Comparison of ENCODE assay signal across 1 cellular context in the genomic region with DNA sequence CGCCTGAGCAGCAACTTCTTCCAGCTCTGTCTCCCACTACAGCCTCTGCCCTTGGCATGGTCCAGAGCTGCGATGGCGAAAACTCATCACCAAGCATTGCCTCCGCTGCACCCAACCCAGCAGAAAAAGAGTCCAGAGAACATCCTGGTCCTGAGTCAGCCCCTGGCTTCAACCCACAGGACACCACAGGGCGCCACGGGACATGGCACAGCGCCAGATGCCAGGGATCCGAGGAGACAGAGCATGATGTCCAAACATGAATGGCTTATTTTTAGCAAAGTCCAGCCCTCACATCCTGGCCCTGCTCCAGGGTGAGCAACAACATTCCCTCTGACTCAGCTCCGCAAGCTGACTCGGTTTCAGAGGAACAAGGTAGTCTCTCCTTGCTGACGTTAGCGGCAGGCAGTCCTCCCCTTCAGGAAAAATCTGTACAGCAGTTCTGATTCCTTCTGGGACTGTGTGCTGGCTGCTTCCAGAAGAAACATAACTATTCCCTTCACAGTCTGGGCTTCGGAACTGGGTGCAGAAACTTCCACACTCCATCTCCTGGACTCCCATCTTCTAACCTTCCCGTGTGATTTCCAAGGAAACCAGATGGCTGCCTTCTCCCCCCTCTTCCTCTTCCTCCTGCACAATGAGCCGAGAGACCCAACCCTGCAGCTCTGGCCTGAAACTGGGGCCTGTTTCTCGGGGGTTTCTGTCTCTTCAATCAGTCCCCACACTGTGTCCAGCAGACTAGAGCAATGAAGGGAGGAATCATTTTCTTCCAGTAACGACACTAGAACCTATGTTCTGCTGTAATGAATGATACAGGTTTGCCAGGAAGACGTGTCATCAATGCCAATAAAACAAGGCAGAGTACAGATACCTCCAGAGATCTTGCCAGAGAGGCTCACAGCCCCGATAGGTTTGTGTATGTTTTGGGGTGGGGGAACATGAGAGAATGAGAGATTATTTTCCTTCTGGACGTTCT.
TF ChIP-seq lines count a peak whose summit lies in the region.

No MANE protein-coding gene starts in this region.

TF ChIP-seq in HepG2, 621 proteins besides CTCF, POLR2A, EP300 and RAD21 (continued from another document and continues in another):
- TF ChIP-seq, protein P1, sequence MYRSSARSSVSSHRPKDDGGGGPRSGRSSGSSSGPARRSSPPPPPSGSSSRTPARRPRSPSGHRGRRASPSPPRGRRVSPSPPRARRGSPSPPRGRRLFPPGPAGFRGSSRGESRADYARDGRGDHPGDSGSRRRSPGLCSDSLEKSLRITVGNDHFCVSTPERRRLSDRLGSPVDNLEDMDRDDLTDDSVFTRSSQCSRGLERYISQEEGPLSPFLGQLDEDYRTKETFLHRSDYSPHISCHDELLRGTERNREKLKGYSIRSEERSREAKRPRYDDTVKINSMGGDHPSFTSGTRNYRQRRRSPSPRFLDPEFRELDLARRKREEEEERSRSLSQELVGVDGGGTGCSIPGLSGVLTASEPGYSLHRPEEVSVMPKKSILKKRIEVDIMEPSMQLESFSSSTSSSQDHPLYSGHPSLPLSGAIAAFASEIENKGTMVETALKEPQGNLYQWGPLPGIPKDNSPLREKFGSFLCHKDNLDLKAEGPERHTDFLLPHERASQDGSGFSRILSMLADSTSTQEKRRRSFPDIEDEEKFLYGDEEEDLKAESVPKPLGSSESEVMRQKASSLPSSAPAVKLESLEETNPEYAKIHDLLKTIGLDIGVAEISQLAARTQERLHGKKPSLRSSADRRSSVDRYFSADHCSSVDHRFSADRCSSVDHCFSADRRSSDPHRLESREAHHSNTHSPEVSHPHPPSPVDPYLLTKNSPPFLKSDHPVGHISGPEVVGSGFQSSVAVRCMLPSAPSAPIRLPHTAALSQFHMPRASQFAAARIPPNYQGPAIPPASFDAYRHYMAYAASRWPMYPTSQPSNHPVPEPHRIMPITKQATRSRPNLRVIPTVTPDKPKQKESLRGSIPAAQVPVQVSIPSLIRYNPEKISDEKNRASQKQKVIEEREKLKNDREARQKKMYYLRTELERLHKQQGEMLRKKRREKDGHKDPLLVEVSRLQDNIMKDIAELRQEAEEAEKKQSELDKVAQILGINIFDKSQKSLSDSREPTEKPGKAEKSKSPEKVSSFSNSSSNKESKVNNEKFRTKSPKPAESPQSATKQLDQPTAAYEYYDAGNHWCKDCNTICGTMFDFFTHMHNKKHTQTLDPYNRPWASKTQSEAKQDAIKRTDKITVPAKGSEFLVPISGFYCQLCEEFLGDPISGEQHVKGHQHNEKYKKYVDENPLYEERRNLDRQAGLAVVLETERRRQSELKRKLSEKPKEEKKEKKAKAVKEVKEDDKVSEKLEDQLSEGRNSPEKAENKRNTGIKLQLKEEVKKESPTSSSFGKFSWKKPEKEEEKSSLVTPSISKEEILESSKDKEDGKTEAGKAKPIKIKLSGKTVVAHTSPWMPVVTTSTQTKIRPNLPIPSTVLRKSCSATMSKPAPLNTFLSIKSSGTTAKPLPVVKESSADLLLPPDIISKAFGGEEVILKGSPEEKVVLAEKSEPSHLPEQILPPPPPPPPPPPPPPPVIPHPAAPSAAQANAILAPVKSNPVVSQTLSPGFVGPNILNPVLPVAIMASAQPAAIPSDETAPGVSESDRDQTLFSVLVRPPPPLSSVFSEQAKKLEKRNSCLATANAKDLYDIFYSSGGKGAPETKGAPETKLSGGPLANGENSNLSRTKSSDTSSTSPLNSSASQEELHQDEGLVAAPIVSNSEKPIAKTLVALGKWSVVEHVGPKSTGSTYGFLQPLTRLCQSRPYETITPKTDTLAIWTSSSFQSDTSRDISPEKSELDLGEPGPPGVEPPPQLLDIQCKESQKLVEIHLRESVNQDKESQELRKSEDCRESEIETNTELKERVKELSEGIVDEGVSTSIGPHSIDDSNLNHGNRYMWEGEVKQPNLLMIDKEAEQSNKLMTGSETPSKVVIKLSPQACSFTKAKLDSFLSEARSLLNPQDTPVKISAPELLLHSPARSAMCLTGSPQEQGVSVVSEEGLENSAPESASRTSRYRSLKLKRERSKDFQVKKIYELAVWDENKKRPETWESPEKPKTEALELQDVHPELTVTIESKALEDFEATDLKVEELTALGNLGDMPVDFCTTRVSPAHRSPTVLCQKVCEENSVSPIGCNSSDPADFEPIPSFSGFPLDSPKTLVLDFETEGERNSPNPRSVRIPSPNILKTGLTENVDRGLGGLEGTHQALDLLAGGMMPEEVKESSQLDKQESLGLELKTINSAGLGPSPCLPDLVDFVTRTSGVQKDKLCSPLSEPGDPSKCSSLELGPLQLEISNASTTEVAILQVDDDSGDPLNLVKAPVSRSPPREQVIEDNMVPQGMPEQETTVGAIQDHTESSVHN (CRISPR knock-in tag; IDR thresholded peaks at IDR 0.05), result 0 out of 2 replicates have a peak, but pooled peaks have one; percentile 50
- TF ChIP-seq U2AF1 (optimal IDR thresholded peaks at IDR 0.05; ENCODE audit: low read depth, low read length) (no peak), TSC22D2 (CRISPR knock-in tag; IDR thresholded peaks at IDR 0.05; ENCODE audit: borderline replicate concordance) (peak; percentile 46; the same call in 1 of the 2 replicates), EED (CRISPR knock-in tag; IDR thresholded peaks at IDR 0.05) (no peak), ZNF30 (CRISPR knock-in tag; IDR thresholded peaks at IDR 0.05) (no peak), ZNF274 (CRISPR knock-in tag; IDR thresholded peaks at IDR 0.05) (no peak), LBX2 (CRISPR knock-in tag; IDR thresholded peaks at IDR 0.05; ENCODE audit: borderline replicate concordance) (no peak), MAF1 (CRISPR knock-in tag; IDR thresholded peaks at IDR 0.05; ENCODE audit: borderline replicate concordance) (no peak), ELF1 (CRISPR knock-in tag; IDR thresholded peaks at IDR 0.05) (peak; percentile 46), EZH2 (conservative IDR thresholded peaks at IDR 0.05; ENCODE audit: low read depth, low read length) (no peak), REXO4 (CRISPR knock-in tag; IDR thresholded peaks at IDR 0.05; ENCODE audit: borderline replicate concordance) (no peak), PBX2 (CRISPR knock-in tag; IDR thresholded peaks at IDR 0.05) (no peak), RFXAP (CRISPR knock-in tag; IDR thresholded peaks at IDR 0.05; ENCODE audit: borderline replicate concordance) (no peak), MTA3 (CRISPR knock-in tag; IDR thresholded peaks at IDR 0.05) (no peak), ZNF468 (CRISPR knock-in tag; IDR thresholded peaks at IDR 0.05) (no peak), ZNF629 (CRISPR knock-in tag; conservative IDR thresholded peaks at IDR 0.05) (no peak; the same call in 1 of the 2 replicates), HDAC2 (CRISPR knock-in tag; IDR thresholded peaks at IDR 0.05) (peak; percentile 82), TCF12 (IDR thresholded peaks at IDR 0.05) (no peak), TCF12 (CRISPR knock-in tag; IDR thresholded peaks at IDR 0.05) (no peak), ZNF280B (CRISPR knock-in tag; IDR thresholded peaks at IDR 0.05; ENCODE audit: borderline replicate concordance) (no peak), SRSF9 (IDR thresholded peaks at IDR 0.05; ENCODE audit: borderline replicate concordance, insufficient read depth, low read depth, low read length, poor library complexity, severe bottlenecking) (no peak), ZNF550 (CRISPR knock-in tag; IDR thresholded peaks at IDR 0.05; ENCODE audit: borderline replicate concordance) (no peak), ARNT (IDR thresholded peaks at IDR 0.05) (no peak), ELF4 (CRISPR knock-in tag; IDR thresholded peaks at IDR 0.05; ENCODE audit: borderline replicate concordance) (no peak), SP2 (CRISPR knock-in tag; IDR thresholded peaks at IDR 0.05) (no peak), PCBP2 (optimal IDR thresholded peaks at IDR 0.05; ENCODE audit: low read depth, low read length, poor library complexity, severe bottlenecking) (no peak), ZNF337 (CRISPR knock-in tag; IDR thresholded peaks at IDR 0.05; ENCODE audit: borderline replicate concordance, low read depth) (no peak), ZNF142 (CRISPR knock-in tag; IDR thresholded peaks at IDR 0.05) (no peak; the same call in 1 of the 2 replicates), PHF20 (CRISPR knock-in tag; IDR thresholded peaks at IDR 0.05) (0 out of 2 replicates have a peak, but pooled peaks have one; percentile 23), SMARCC2 (IDR thresholded peaks at IDR 0.05) (no peak), MBNL3 (CRISPR knock-in tag; conservative IDR thresholded peaks at IDR 0.05) (no peak)
- TF ChIP-seq, protein P2, sequence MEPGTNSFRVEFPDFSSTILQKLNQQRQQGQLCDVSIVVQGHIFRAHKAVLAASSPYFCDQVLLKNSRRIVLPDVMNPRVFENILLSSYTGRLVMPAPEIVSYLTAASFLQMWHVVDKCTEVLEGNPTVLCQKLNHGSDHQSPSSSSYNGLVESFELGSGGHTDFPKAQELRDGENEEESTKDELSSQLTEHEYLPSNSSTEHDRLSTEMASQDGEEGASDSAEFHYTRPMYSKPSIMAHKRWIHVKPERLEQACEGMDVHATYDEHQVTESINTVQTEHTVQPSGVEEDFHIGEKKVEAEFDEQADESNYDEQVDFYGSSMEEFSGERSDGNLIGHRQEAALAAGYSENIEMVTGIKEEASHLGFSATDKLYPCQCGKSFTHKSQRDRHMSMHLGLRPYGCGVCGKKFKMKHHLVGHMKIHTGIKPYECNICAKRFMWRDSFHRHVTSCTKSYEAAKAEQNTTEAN (CRISPR knock-in tag; conservative IDR thresholded peaks at IDR 0.05), result peak; percentile 64; the same call in 1 of the 2 replicates
- TF ChIP-seq, protein P3, sequence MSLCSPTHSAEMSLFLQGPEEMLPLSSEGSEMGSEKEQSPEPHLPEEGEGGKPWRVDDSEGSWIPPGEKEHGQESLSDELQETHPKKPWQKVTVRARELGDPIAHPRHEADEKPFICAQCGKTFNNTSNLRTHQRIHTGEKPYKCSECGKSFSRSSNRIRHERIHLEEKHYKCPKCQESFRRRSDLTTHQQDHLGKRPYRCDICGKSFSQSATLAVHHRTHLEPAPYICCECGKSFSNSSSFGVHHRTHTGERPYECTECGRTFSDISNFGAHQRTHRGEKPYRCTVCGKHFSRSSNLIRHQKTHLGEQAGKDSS (CRISPR knock-in tag; IDR thresholded peaks at IDR 0.05; ENCODE audit: borderline replicate concordance, low read depth), result peak; percentile 83
- TF ChIP-seq, protein P4, sequence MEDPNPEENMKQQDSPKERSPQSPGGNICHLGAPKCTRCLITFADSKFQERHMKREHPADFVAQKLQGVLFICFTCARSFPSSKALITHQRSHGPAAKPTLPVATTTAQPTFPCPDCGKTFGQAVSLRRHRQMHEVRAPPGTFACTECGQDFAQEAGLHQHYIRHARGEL (CRISPR knock-in tag; IDR thresholded peaks at IDR 0.05), result no peak
